ENCODE assay signal across 7 cellular contexts in the genomic region with DNA sequence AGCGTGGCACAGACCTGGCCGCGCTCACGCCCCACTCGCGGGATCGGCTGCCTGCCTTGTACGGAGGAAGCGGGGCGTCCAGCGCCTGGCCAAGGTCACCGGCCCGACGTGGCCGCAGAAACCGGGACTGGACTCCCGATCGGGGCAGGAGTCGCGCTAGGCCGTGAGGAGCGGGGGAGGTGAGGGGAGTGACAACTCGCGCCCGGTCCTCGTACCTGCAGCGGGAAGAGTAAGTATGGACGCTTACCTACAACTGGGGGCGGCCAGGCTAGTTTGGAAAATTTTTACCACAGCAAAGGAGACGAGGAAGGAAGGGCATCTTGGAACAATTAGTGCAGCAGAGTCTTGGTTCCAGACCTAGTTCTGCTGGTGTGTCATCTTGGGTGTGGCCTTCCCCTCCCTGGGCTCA. TPM values are rescaled to one million over a fixed set of nuclear protein-coding genes. Genes with fewer than 3 reads are reported as not detected.
DNase-seq lines count a peak whose midpoint lies in the region; ATAC-seq and TF ChIP-seq lines count a peak whose summit lies in the region.

No MANE protein-coding gene starts in this region.

- dilution Hi-C loops in mammary epithelial cell (cut with HindIII; ENCODE audit: low sequenced_read_pairs): no loop called here

- no peaks in the 10 kb centered on the region for H4K20me1 ChIP-seq in mammary epithelial cell (ENCODE audit: insufficient read depth, low read length)

- H3K4me3 ChIP-seq in mammary epithelial cell (replicated peaks in 1 of 3; ENCODE audit: insufficient read depth in 1 of 3, low read depth in 2 of 3, low read length in 3 of 3) (peak overlapping the region; percentile 40 to 95 (median 88)), kidney epithelial cell (ENCODE audit: low read depth, low read length) (peak overlapping the region; percentile 93)

- H3K27me3 ChIP-seq in mammary epithelial cell (ENCODE audit: insufficient read depth, low read length) (no peaks in the 10 kb centered on the region), kidney epithelial cell (ENCODE audit: control insufficient read depth, insufficient read depth, low read length) (no peaks in the 10 kb centered on the region)

- in situ Hi-C loops in GM13977 (cut with MboI; ENCODE audit: low pct_unique_long_range_greater_than_20kb, low sequenced_read_pairs, unreplicated experiment): no loop called here
- in situ Hi-C loops in mammary epithelial cell (cut with MboI; ENCODE audit: low sequenced_read_pairs in 2 of 2): no loop called here

- DNase-seq in GM13977 (ENCODE audit: low spot score): peak; percentile 53
- DNase-seq in NCI-H69 (lab: John Stamatoyannopoulos, UW): peak; percentile 18
- DNase-seq in mammary epithelial cell: peak; percentile 20
- no peak for DNase-seq in kidney epithelial cell (ENCODE audit: low read depth)
- DNase-seq in stimulated activated naive CD8-positive, alpha-beta T cell treated with anti-CD3 and anti-CD28 coated beads, Interleukin-15, Interleukin-2, amounts not matched to agents 100 U/mL and 50 U/mL, for 24 hours: peak; percentile 32
- no peak for DNase-seq in A172 (ENCODE audit: low spot score)
- no peak for DNase-seq in NCI-H1930 (lab: John Stamatoyannopoulos, UW)

- no peak for ATAC-seq in stimulated activated naive CD8-positive, alpha-beta T cell treated with anti-CD3 and anti-CD28 coated beads, Interleukin-15, Interleukin-2, amounts not matched to agents 100 U/mL and 50 U/mL, for 24 hours

- peak overlapping the region; percentile 60 for H3K9ac ChIP-seq in mammary epithelial cell (ENCODE audit: insufficient read depth, low read length)

- BruUV-seq in mammary epithelial cell (replicated peaks; lab: Mats Ljungman, UMichigan): no TSS peak

- TF ChIP-seq CTCF in GM13977 (IDR thresholded peaks at IDR 0.05; ENCODE audit: extremely low read depth, insufficient read depth, missing control alignments) (no peak), mammary epithelial cell (conservative IDR thresholded peaks at IDR 0.05 in 1 of 2, IDR thresholded peaks at IDR 0.05 in 1 of 2; ENCODE audit: extremely low read depth in 1 of 2, insufficient read depth in 1 of 2, low read depth in 1 of 2, low read length in 2 of 2) (no peak), kidney epithelial cell (IDR thresholded peaks at IDR 0.05; ENCODE audit: insufficient read depth, low read length, poor library complexity, severe bottlenecking) (no peak)

- CTCF ChIA-PET in mammary epithelial cell (lab: Charles Lee; ENCODE audit: low non-redundant PET): no interaction called here

- intact Hi-C loops in mammary epithelial cell (cut with micrococcal nuclease): loop anchor here (5.0 kb wide), 2 partner anchors 65 to 200 kb away; no protein-coding TSS in a partner anchor

- H3K4me1 ChIP-seq in mammary epithelial cell (ENCODE audit: insufficient read depth, low read length): peaks cover 14% of the 10 kb centered on the region

- 0% methylated on average over 8 of the region's 30 CpGs for WGBS in mammary epithelial cell (ENCODE audit: low coverage, missing lambda C conversion rate)

- peak overlapping the region; percentile 93 for H3K4me2 ChIP-seq in mammary epithelial cell (ENCODE audit: insufficient read depth, low read depth, low read length)

- H2AFZ ChIP-seq in mammary epithelial cell (ENCODE audit: low read depth, low read length): peak overlapping the region; percentile 87

- peaks cover 8% of the 10 kb centered on the region for H3K9me3 ChIP-seq in mammary epithelial cell (replicated peaks; ENCODE audit: insufficient read depth, low read length)

- H3K36me3 ChIP-seq in mammary epithelial cell (ENCODE audit: insufficient read depth, low read length) (no peaks in the 10 kb centered on the region), kidney epithelial cell (ENCODE audit: control insufficient read depth, insufficient read depth, low read length) (no peaks in the 10 kb centered on the region)

- no peak overlapping the region for H3K27ac ChIP-seq in mammary epithelial cell (ENCODE audit: insufficient read depth, low read depth, low read length)

- H3K79me2 ChIP-seq in mammary epithelial cell (ENCODE audit: insufficient read depth, low read length): peaks cover 54% of the 10 kb centered on the region

RNA-seq across cellular contexts. Expression of a gene that starts 0.7 kb away (rescaled TPM):
- total RNA-seq in mammary epithelial cell: 10 to 100 TPM; 41.5 to 69.3 TPM
- polyA plus RNA-seq in mammary epithelial cell: 84.4 TPM
- 30.8 TPM for polyA minus RNA-seq in mammary epithelial cell
- 62.3 and 116 TPM in 2 replicates for total RNA-seq in kidney epithelial cell
- 74.5 and 116 TPM in 2 replicates for total RNA-seq in A172 (2014; rRNA removed; shearing (Covaris generic))

Comparison
In these comparisons a context has a peak if more than half of its experiments do, and no peak if none do; other contexts are left out.
1. DNase-seq: peak in GM13977 (single experiment), NCI-H69 (single experiment), mammary epithelial cell (single experiment) and stimulated activated naive CD8-positive, alpha-beta T cell treated with anti-CD3 and anti-CD28 coated beads, Interleukin-15, Interleukin-2, amounts not matched to agents 100 U/mL and 50 U/mL, for 24 hours (single experiment); none in kidney epithelial cell (single experiment), A172 (single experiment) and NCI-H1930 (0 of 2).